8 cellular contexts compared by ENCODE assay signal in genomic region chr4:67700874-67701850, GRCh38. TPM values are rescaled to one million over a fixed set of nuclear protein-coding genes. Genes with fewer than 3 reads are reported as not detected.
DNase-seq lines count a peak whose midpoint lies in the region; TF ChIP-seq lines count a peak whose summit lies in the region.

TSS of gene UBA6 (minus strand) at chr4:67701155. CDS start at chr4:67701119, 36 bp downstream.

- H3K27me3 ChIP-seq in MM.1S (replicated peaks; ENCODE audit: insufficient read depth, low read length) (no peaks in the 10 kb centered on the region), neural cell (ENCODE audit: insufficient read depth, low read depth, low read length) (no peaks in the 10 kb centered on the region), stomach (no peaks in the 10 kb centered on the region)

- DNase-seq in GF-D8 (lab: John Stamatoyannopoulos, UW) (peak; percentile 90), HCEC 1CT (peak; percentile 91), MM.1S (peak; percentile 99), SIG-M5 (lab: John Stamatoyannopoulos, UW) (peak; percentile 36), activated gamma-delta T cell (lab: John Stamatoyannopoulos, UW) (peak; percentile 86), fibroblast of villous mesenchyme (ENCODE audit: low read depth) (peak; percentile 96), stomach (peak; percentile 98)

- H2AFZ ChIP-seq in MM.1S (ENCODE audit: low read length) = peak within 1 kb of the TSS; percentile 69
- peak within 1 kb of the TSS; percentile 92 for H2AFZ ChIP-seq in neural cell (ENCODE audit: low read depth, low read length)

- H3K9me2 ChIP-seq in MM.1S (replicated peaks; ENCODE audit: insufficient read depth, low read length) (no peaks in the 10 kb centered on the region), neural cell (ENCODE audit: insufficient read depth, low read length) (no peaks in the 10 kb centered on the region)

- H3F3A ChIP-seq in MM.1S (ENCODE audit: insufficient read depth, low read length) (peaks cover 10% of the 10 kb centered on the region), neural cell (ENCODE audit: insufficient read depth, low read length, poor library complexity, severe bottlenecking) (no peaks in the 10 kb centered on the region)

- no peak for TF ChIP-seq POLR2A in stomach (IDR thresholded peaks at IDR 0.05)

- H3K9me3 ChIP-seq in MM.1S (replicated peaks; ENCODE audit: insufficient read depth, low read length) = no peaks in the 10 kb centered on the region
- H3K9me3 ChIP-seq in neural cell (ENCODE audit: low read length) = no peaks in the 10 kb centered on the region
- H3K9me3 ChIP-seq in stomach = no peaks in the 10 kb centered on the region

- H3K4me2 ChIP-seq in MM.1S (ENCODE audit: low read depth, low read length) (peak within 1 kb of the TSS; percentile 78), neural cell (ENCODE audit: low read length) (peak within 1 kb of the TSS; percentile 94)

- H3K9ac ChIP-seq in MM.1S (ENCODE audit: low read length) (peak within 1 kb of the TSS; percentile 82), neural cell (ENCODE audit: low read length) (peak within 1 kb of the TSS; percentile 85)

- intact Hi-C loops in stomach (cut with DNase I; ENCODE audit: low total_unique reads) = no loop called here

- no peak for TF ChIP-seq EP300 in neural cell (conservative IDR thresholded peaks at IDR 0.05; ENCODE audit: poor library complexity, severe bottlenecking)
- TF ChIP-seq EP300 in stomach (IDR thresholded peaks at IDR 0.05) = no peak

- H3K4me3 ChIP-seq in MM.1S (ENCODE audit: low read length) (peak within 1 kb of the TSS; percentile 87), fibroblast of villous mesenchyme (ENCODE audit: low read depth, low read length) (peak within 1 kb of the TSS; percentile 84), neural cell (ENCODE audit: low read length) (peak within 1 kb of the TSS; percentile 87), stomach (peak within 1 kb of the TSS; percentile 68 to 92 (median 84))

- TF ChIP-seq CTCF in MM.1S (IDR thresholded peaks at IDR 0.05; ENCODE audit: low read length) = peak; percentile 47
- peak; percentile 40 for TF ChIP-seq CTCF in fibroblast of villous mesenchyme (IDR thresholded peaks at IDR 0.05; ENCODE audit: insufficient read depth, low read depth, low read length)
- TF ChIP-seq CTCF in neural cell (IDR thresholded peaks at IDR 0.05; ENCODE audit: poor library complexity, severe bottlenecking) = peak; percentile 70
- TF ChIP-seq CTCF in stomach (IDR thresholded peaks at IDR 0.05) = peak in 4 of 7 experiments; percentile 16 to 67 (median 42)

- H3K79me2 ChIP-seq in MM.1S (ENCODE audit: low read length) (peaks cover 63% of the 10 kb centered on the region), neural cell (replicated peaks; ENCODE audit: insufficient read depth, low read length) (peaks cover 78% of the 10 kb centered on the region)

- H4K20me1 ChIP-seq in MM.1S (ENCODE audit: insufficient read depth, low read length) (no peaks in the 10 kb centered on the region), neural cell (ENCODE audit: insufficient read depth) (no peaks in the 10 kb centered on the region)

- H3K36me3 ChIP-seq in MM.1S (replicated peaks; ENCODE audit: insufficient read depth, low read length) (no peaks in the 10 kb centered on the region; the same call in 1 of the 2 replicates), neural cell (ENCODE audit: insufficient read depth, low read length) (no peaks in the 10 kb centered on the region), stomach (no peaks in the 10 kb centered on the region)

- H3K27ac ChIP-seq in MM.1S (ENCODE audit: low read length) (peak within 1 kb of the TSS; percentile 79), neural cell (ENCODE audit: low read length) (peak within 1 kb of the TSS; percentile 79), stomach (peak within 1 kb of the TSS; percentile 83 to 95 (median 92))

- H3K4me1 ChIP-seq in MM.1S (ENCODE audit: low read length) = peaks cover 7% of the 10 kb centered on the region
- H3K4me1 ChIP-seq in stomach = peaks cover 9 to 35% (median 18%) of the 10 kb centered on the region in 4 donors

- 0 to 1% (median 1%) methylated on average over 16 to 55 of the region's 55 CpGs for WGBS in stomach, 5 donors

- no peak for TF ChIP-seq RAD21 in neural cell (conservative IDR thresholded peaks at IDR 0.05)

TF ChIP-seq in neural cell, 6 proteins besides CTCF, POLR2A, EP300 and RAD21:
- TF ChIP-seq TAF1 (IDR thresholded peaks at IDR 0.05; ENCODE audit: low read depth) (peak; percentile 63), SMC3 (conservative IDR thresholded peaks at IDR 0.05; ENCODE audit: poor library complexity) (peak; percentile 30), EZH2 (IDR thresholded peaks at IDR 0.05; ENCODE audit: borderline replicate concordance, insufficient read depth, low read length, poor library complexity, severe bottlenecking) (no peak), MXI1 (conservative IDR thresholded peaks at IDR 0.05; ENCODE audit: poor library complexity, severe bottlenecking) (peak; percentile 93), POLR2AphosphoS5 (IDR thresholded peaks at IDR 0.05) (peak; percentile 91), REST (IDR thresholded peaks at IDR 0.05; ENCODE audit: borderline replicate concordance) (peak; percentile 78)

RNA-seq across cellular contexts. Expression of gene UBA6, which starts in this region (rescaled TPM):
- total RNA-seq in fibroblast of villous mesenchyme (88.1 and 90.8 TPM in 2 replicates), stomach (100 to 1,000 TPM in 1 of 5 donors, 10 to 100 TPM in 3, 1 to 10 TPM in 1; 5.8 to 253 (median 35.4) TPM)
- polyA plus RNA-seq in neural cell (126 and 145 TPM in 2 replicates), stomach (1 to 10 TPM; 2.0 to 7.3 (median 4.9) TPM)
- polyA minus RNA-seq in neural cell = 140 and 237 TPM in 2 replicates

Comparison
In these comparisons a context has a peak if more than half of its experiments do, and no peak if none do; other contexts are left out.
1. Peak in every context shown above with its lines: DNase-seq, H3K4me3 ChIP-seq and H3K27ac ChIP-seq.
2. RNA of gene UBA6 (polyA plus RNA-seq): 126 to 145 TPM in neural cell; 2.0 to 7.3 TPM in stomach; every median in the first group is over 10 times any median in the second.
3. DNase-seq: peak in every context shown above with its lines; median percentile 99 in MM.1S; 98 in stomach; 96 in fibroblast of villous mesenchyme; 91 in HCEC 1CT; 90 in GF-D8; 86 in activated gamma-delta T cell; 36 in SIG-M5.